In the genomic region with DNA sequence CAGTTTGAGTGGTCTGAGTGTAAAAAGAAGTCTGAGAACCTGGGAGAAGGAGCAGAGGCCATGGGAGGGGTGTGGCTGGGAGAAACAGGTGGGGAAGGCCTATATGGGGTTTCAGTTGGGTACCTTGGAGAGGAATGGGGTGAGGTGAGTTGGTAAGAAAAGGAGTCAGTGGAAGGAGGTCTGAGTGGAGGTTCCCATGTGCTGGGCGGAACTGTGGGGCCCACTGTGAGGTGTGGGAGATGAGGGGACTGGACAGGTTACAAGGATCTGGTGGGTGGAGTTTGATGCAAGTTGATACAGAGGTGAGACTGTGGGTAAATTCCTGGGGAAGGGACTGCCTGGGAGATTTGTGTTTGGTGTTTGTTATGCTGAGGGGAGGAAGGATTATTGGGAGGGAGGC, we compare ENCODE assay signal across 12 cellular contexts. TPM values are rescaled to one million over a fixed set of nuclear protein-coding genes. Genes with fewer than 3 reads are reported as not detected.
A peak's percentile ranks its signal among the peaks of the same experiment; 100 is the strongest.
DNase-seq lines count a peak whose midpoint lies in the region; ATAC-seq, FAIRE-seq and TF ChIP-seq lines count a peak whose summit lies in the region.
"Had no signal": no experiment of that assay in that cellular context is flagged by ENCODE, and none has a peak within 500 bp of the region (broad histone marks: within the 10 kb centered on the region; RNA-seq: fewer than 3 reads in every experiment).

No MANE protein-coding gene starts in this region.

- peaks cover 15% of the 10 kb centered on the region; the same call in 1 of the 2 replicates for H3F3A ChIP-seq in PC-9 (ENCODE audit: insufficient read depth, low read depth)

- peaks cover 39% of the 10 kb centered on the region for H3K4me1 Mint-ChIP-seq in activated CD4-positive, alpha-beta T cell treated with anti-CD3 and anti-CD28 coated beads, Interleukin-2, amount 10 ng/mL, durations not matched to agents 24 days and 14 days
- peaks cover 38 to 47% of the 10 kb centered on the region in 2 donors for H3K4me1 Mint-ChIP-seq in effector memory CD8-positive, alpha-beta T cell (ENCODE audit: low read depth in 2 of 2)

- H3K4me3 ChIP-seq in PC-9 (peak overlapping the region; percentile 90), retinal pigment epithelial cell (ENCODE audit: low read length) (peak overlapping the region; percentile 67)
- H3K4me3 ChIP-seq: adrenal gland had no signal

- H3K9me2 ChIP-seq in PC-9 (ENCODE audit: insufficient read depth), result no peaks in the 10 kb centered on the region

- H3K27me3 Mint-ChIP-seq in activated CD4-positive, alpha-beta T cell treated with anti-CD3 and anti-CD28 coated beads, Interleukin-2, amount 10 ng/mL, durations not matched to agents 24 days and 14 days, result no peaks in the 10 kb centered on the region
- no peaks in the 10 kb centered on the region for H3K27me3 Mint-ChIP-seq in effector memory CD8-positive, alpha-beta T cell

- no TSS peak for BruUV-seq in PC-9 (replicated peaks; lab: Mats Ljungman, UMichigan)

- H3K27ac Mint-ChIP-seq in activated CD4-positive, alpha-beta T cell treated with anti-CD3 and anti-CD28 coated beads, Interleukin-2, amount 10 ng/mL, durations not matched to agents 24 days and 14 days, result peak overlapping the region; percentile 50
- peak overlapping the region; percentile 99 to 100 for H3K27ac Mint-ChIP-seq in effector memory CD8-positive, alpha-beta T cell

- CTCF ChIA-PET in PC-9 (lab: Charles Lee), result no interaction called here

- H3K79me2 ChIP-seq in PC-9 (ENCODE audit: low read depth), result peaks cover 63% of the 10 kb centered on the region

- peaks cover 21% of the 10 kb centered on the region for H3K4me1 ChIP-seq in PC-9 (replicated peaks; ENCODE audit: insufficient read depth)

- TF ChIP-seq CTCF in PC-9 (conservative IDR thresholded peaks at IDR 0.05) (no peak), retinal pigment epithelial cell (conservative IDR thresholded peaks at IDR 0.05; ENCODE audit: low read depth, low read length) (no peak)

- FAIRE-seq in urothelium cell line (lab: Jason Lieb, UNC), result no peak
- FAIRE-seq: TTC549 had no signal

- H3K36me3 ChIP-seq in PC-9 (ENCODE audit: low read depth), result peaks cover 6% of the 10 kb centered on the region; the same call in 1 of the 2 replicates

- peaks cover 43% of the 10 kb centered on the region for H3K36me3 Mint-ChIP-seq in activated CD4-positive, alpha-beta T cell treated with anti-CD3 and anti-CD28 coated beads, Interleukin-2, amount 10 ng/mL, durations not matched to agents 24 days and 14 days (ENCODE audit: low read depth)
- peaks cover 53% of the 10 kb centered on the region for H3K36me3 Mint-ChIP-seq in effector memory CD8-positive, alpha-beta T cell (ENCODE audit: insufficient read depth)

- no peaks in the 10 kb centered on the region for H3K9me3 ChIP-seq in PC-9 (ENCODE audit: insufficient read depth, low read depth)
- H3K9me3 ChIP-seq: adrenal gland had no signal

- H2AFZ ChIP-seq in PC-9, result no peak overlapping the region

- peaks cover 48% of the 10 kb centered on the region for H4K20me1 ChIP-seq in PC-9 (ENCODE audit: insufficient read depth)

- no peaks in the 10 kb centered on the region for H3K27me3 ChIP-seq in PC-9 (ENCODE audit: insufficient read depth, low read depth)
- H3K27me3 ChIP-seq: adrenal gland had no signal

- no peak for ATAC-seq in effector memory CD8-positive, alpha-beta T cell (replicated peaks)

- intact Hi-C loops in activated CD4-positive, alpha-beta T cell treated with anti-CD3 and anti-CD28 coated beads, Interleukin-2, amount 10 ng/mL, durations not matched to agents 24 days and 14 days (cut with micrococcal nuclease), result no loop called here
- intact Hi-C loops in PC-9 (cut with micrococcal nuclease; ENCODE audit: unreplicated experiment), result loop anchor here (5.0 kb wide), 3 partner anchors 46 to 191 kb away; partner anchors contain the start of gene RABAC1

- H3K9me3 Mint-ChIP-seq in activated CD4-positive, alpha-beta T cell treated with anti-CD3 and anti-CD28 coated beads, Interleukin-2, amount 10 ng/mL, durations not matched to agents 24 days and 14 days, result no peaks in the 10 kb centered on the region
- H3K9me3 Mint-ChIP-seq in effector memory CD8-positive, alpha-beta T cell, result peaks cover 0 to 2% of the 10 kb centered on the region in 2 donors

- H3K27ac ChIP-seq in PC-9, result no peak overlapping the region
- H3K27ac ChIP-seq: adrenal gland had no signal

- H3K4me3 Mint-ChIP-seq in activated CD4-positive, alpha-beta T cell treated with anti-CD3 and anti-CD28 coated beads, Interleukin-2, amount 10 ng/mL, durations not matched to agents 24 days and 14 days, result peak overlapping the region; percentile 99
- peak overlapping the region; percentile 94 to 98 for H3K4me3 Mint-ChIP-seq in effector memory CD8-positive, alpha-beta T cell

- DNase-seq in activated CD4-positive, alpha-beta T cell treated with anti-CD3 and anti-CD28 coated beads, Interleukin-2, amount 10 ng/mL, durations not matched to agents 24 days and 14 days, result no peak
- no peak for DNase-seq in activated CD4-positive, alpha-beta T cell treated with anti-CD3 and anti-CD28 coated beads, Interleukin-2, amount 50 U/mL, for 1 hour
- DNase-seq in PC-9 (no peak), retinal pigment epithelial cell (ENCODE audit: low read depth) (no peak), NCI-H446 treated with DMSO at 0.1 percent for 48 hours (lab: John Stamatoyannopoulos, UW) (no peak), SKM-1 treated with dmso at 0.1 percent for 144 hours (lab: John Stamatoyannopoulos, UW; ENCODE audit: unreplicated experiment) (no peak), urothelium cell line (ENCODE audit: low spot score) (no peak)
- no peak for DNase-seq in effector memory CD8-positive, alpha-beta T cell
- DNase-seq: adrenal gland, NCI-H1048, NCI-H69 had no signal

- POLR2A ChIA-PET in PC-9 (lab: Charles Lee; ENCODE audit: unreplicated experiment), result no interaction called here

- H3K4me2 ChIP-seq in PC-9, result peak overlapping the region; percentile 97

RNA-seq across cellular contexts. Expression of gene ZNF574, which starts 2.1 kb away (rescaled TPM):
- 16.7 and 18.5 TPM in 2 replicates for total RNA-seq in activated CD4-positive, alpha-beta T cell treated with anti-CD3 and anti-CD28 coated beads, Interleukin-2, amount 10 ng/mL, durations not matched to agents 24 days and 14 days
- total RNA-seq in PC-9 (2021), result 19.4 and 21.6 TPM in 2 replicates

RNA-seq across cellular contexts. Expression of gene GRIK5, which starts 8.1 kb away (rescaled TPM):
- total RNA-seq in activated CD4-positive, alpha-beta T cell treated with anti-CD3 and anti-CD28 coated beads, Interleukin-2, amount 10 ng/mL, durations not matched to agents 24 days and 14 days, result 3.9 and 4.9 TPM in 2 replicates
- total RNA-seq in PC-9 (2021), result 0.96 and 1.1 TPM in 2 replicates

RNA-seq across cellular contexts. Expression of gene POU2F2, which starts 54.2 kb away (rescaled TPM):
- 71.5 and 72.0 TPM in 2 replicates for total RNA-seq in activated CD4-positive, alpha-beta T cell treated with anti-CD3 and anti-CD28 coated beads, Interleukin-2, amount 10 ng/mL, durations not matched to agents 24 days and 14 days
- 2.9 and 3.5 TPM in 2 replicates for total RNA-seq in PC-9 (2021)

Comparison
In these comparisons a context has a peak if more than half of its experiments do, and no peak if none do; other contexts are left out.
1. RNA of gene POU2F2, which starts 54.2 kb away (total RNA-seq): 71.5 to 72.0 TPM in activated CD4-positive, alpha-beta T cell treated with anti-CD3 and anti-CD28 coated beads, Interleukin-2, amount 10 ng/mL, durations not matched to agents 24 days and 14 days; 2.9 to 3.5 TPM in PC-9; every median in the first group is over 10 times any median in the second.